In genomic region chr17:39486242-39486641, GRCh38 we compare ENCODE assay signal across 16 cellular contexts. TPM values are rescaled to one million over a fixed set of nuclear protein-coding genes. Genes with fewer than 3 reads are reported as not detected.
A peak's percentile ranks its signal among the peaks of the same experiment; 100 is the strongest.
DNase-seq lines count a peak whose midpoint lies in the region; ATAC-seq and TF ChIP-seq lines count a peak whose summit lies in the region.
"Had no signal": no experiment of that assay in that cellular context is flagged by ENCODE, and none has a peak within 500 bp of the region (broad histone marks: within the 10 kb centered on the region; RNA-seq: fewer than 3 reads in every experiment).

No MANE protein-coding gene starts in this region.

- intact Hi-C loops in upper lobe of right lung (cut with DNase I) = no loop called here
- intact Hi-C loops in activated CD4-positive, alpha-beta T cell treated with anti-CD3 and anti-CD28 coated beads, Interleukin-2, amount 10 ng/mL, durations not matched to agents 24 days and 14 days (cut with micrococcal nuclease) = no loop called here

- H3K4me1 Mint-ChIP-seq in activated naive CD8-positive, alpha-beta T cell treated with anti-CD3 and anti-CD28 coated beads, Interleukin-2, amount 50 U/mL, for 24 hours = peaks cover 14% of the 10 kb centered on the region
- peaks cover 15% of the 10 kb centered on the region for H3K4me1 Mint-ChIP-seq in activated naive CD8-positive, alpha-beta T cell treated with anti-CD3 and anti-CD28 coated beads for 36 hours
- H3K4me1 Mint-ChIP-seq in activated CD4-positive, alpha-beta T cell treated with anti-CD3 and anti-CD28 coated beads, Interleukin-2, amount 10 ng/mL, durations not matched to agents 24 days and 14 days = peaks cover 9% of the 10 kb centered on the region
- H3K4me1 Mint-ChIP-seq in stimulated activated effector memory CD8-positive, alpha-beta T cell treated with anti-CD3 and anti-CD28 coated beads, Interleukin-12 subunit alpha, Interleukin-12 subunit beta, amount 100 ng/mL, for 72 hours = no peaks in the 10 kb centered on the region
- H3K4me1 Mint-ChIP-seq: neural crest cell had no signal

- DNase-seq in activated naive CD8-positive, alpha-beta T cell treated with anti-CD3 and anti-CD28 coated beads, Interleukin-2, amount 50 U/mL, for 24 hours = no peak
- no peak for DNase-seq in activated naive CD8-positive, alpha-beta T cell treated with anti-CD3 and anti-CD28 coated beads for 36 hours
- DNase-seq in SJSA1 (ENCODE audit: low read depth in 1 of 2, low spot score in 2 of 2) (peak; percentile 48 to 52), fibroblast of pulmonary artery (ENCODE audit: low read depth) (peak; percentile 47), upper lobe of right lung (no peak)
- no peak for DNase-seq in activated CD4-positive, alpha-beta T cell treated with anti-CD3 and anti-CD28 coated beads, Interleukin-2, amount 10 ng/mL, durations not matched to agents 24 days and 14 days
- DNase-seq in stimulated activated effector memory CD8-positive, alpha-beta T cell treated with anti-CD3 and anti-CD28 coated beads, Interleukin-12 subunit alpha, Interleukin-12 subunit beta, amount 100 ng/mL, for 72 hours (ENCODE audit: low spot score in 2 of 2) = no peak
- DNase-seq: activated CD4-positive, CD25-positive, alpha-beta regulatory T cell; amygdala; DND-41; heart right ventricle; KG1; NCI-H1930; NCI-H82 had no signal

- TF ChIP-seq CTCF in fibroblast of pulmonary artery (IDR thresholded peaks at IDR 0.05; ENCODE audit: low read length, missing control alignments) (no peak), upper lobe of right lung (IDR thresholded peaks at IDR 0.05) (no peak)

- H3K27me3 ChIP-seq in SJSA1 (replicated peaks) = no peaks in the 10 kb centered on the region
- H3K27me3 ChIP-seq in upper lobe of right lung = no peaks in the 10 kb centered on the region
- H3K27me3 ChIP-seq: heart right ventricle had no signal

- H3K4me1 ChIP-seq in SJSA1 (replicated peaks) (peaks cover 17% of the 10 kb centered on the region), upper lobe of right lung (no peaks in the 10 kb centered on the region)
- H3K4me1 ChIP-seq: heart right ventricle had no signal

- H3K36me3 ChIP-seq in SJSA1 (peaks cover 36% of the 10 kb centered on the region), upper lobe of right lung (peaks cover 36% of the 10 kb centered on the region)

- H3K4me3 Mint-ChIP-seq in activated naive CD8-positive, alpha-beta T cell treated with anti-CD3 and anti-CD28 coated beads, Interleukin-2, amount 50 U/mL, for 24 hours = no peak overlapping the region
- no peak overlapping the region for H3K4me3 Mint-ChIP-seq in activated naive CD8-positive, alpha-beta T cell treated with anti-CD3 and anti-CD28 coated beads for 36 hours
- no peak overlapping the region for H3K4me3 Mint-ChIP-seq in activated CD4-positive, alpha-beta T cell treated with anti-CD3 and anti-CD28 coated beads, Interleukin-2, amount 10 ng/mL, durations not matched to agents 24 days and 14 days
- no peak overlapping the region for H3K4me3 Mint-ChIP-seq in stimulated activated effector memory CD8-positive, alpha-beta T cell treated with anti-CD3 and anti-CD28 coated beads, Interleukin-12 subunit alpha, Interleukin-12 subunit beta, amount 100 ng/mL, for 72 hours
- H3K4me3 Mint-ChIP-seq: neural crest cell had no signal

- H3K36me3 Mint-ChIP-seq in activated naive CD8-positive, alpha-beta T cell treated with anti-CD3 and anti-CD28 coated beads, Interleukin-2, amount 50 U/mL, for 24 hours (ENCODE audit: low read depth) = peaks cover 21% of the 10 kb centered on the region
- peaks cover 11% of the 10 kb centered on the region for H3K36me3 Mint-ChIP-seq in activated naive CD8-positive, alpha-beta T cell treated with anti-CD3 and anti-CD28 coated beads for 36 hours
- H3K36me3 Mint-ChIP-seq in activated CD4-positive, alpha-beta T cell treated with anti-CD3 and anti-CD28 coated beads, Interleukin-2, amount 10 ng/mL, durations not matched to agents 24 days and 14 days (ENCODE audit: low read depth) = peaks cover 20% of the 10 kb centered on the region
- H3K36me3 Mint-ChIP-seq in stimulated activated effector memory CD8-positive, alpha-beta T cell treated with anti-CD3 and anti-CD28 coated beads, Interleukin-12 subunit alpha, Interleukin-12 subunit beta, amount 100 ng/mL, for 72 hours = peaks cover 100% of the 10 kb centered on the region

- no peaks in the 10 kb centered on the region for H3K27me3 Mint-ChIP-seq in activated naive CD8-positive, alpha-beta T cell treated with anti-CD3 and anti-CD28 coated beads, Interleukin-2, amount 50 U/mL, for 24 hours
- H3K27me3 Mint-ChIP-seq in activated naive CD8-positive, alpha-beta T cell treated with anti-CD3 and anti-CD28 coated beads for 36 hours = no peaks in the 10 kb centered on the region
- H3K27me3 Mint-ChIP-seq in activated CD4-positive, alpha-beta T cell treated with anti-CD3 and anti-CD28 coated beads, Interleukin-2, amount 10 ng/mL, durations not matched to agents 24 days and 14 days = no peaks in the 10 kb centered on the region

- no peaks in the 10 kb centered on the region for H3K9me3 ChIP-seq in SJSA1 (replicated peaks)
- no peaks in the 10 kb centered on the region for H3K9me3 ChIP-seq in upper lobe of right lung
- H3K9me3 ChIP-seq: heart right ventricle had no signal

- peak overlapping the region; percentile 35 for H3K27ac Mint-ChIP-seq in activated naive CD8-positive, alpha-beta T cell treated with anti-CD3 and anti-CD28 coated beads, Interleukin-2, amount 50 U/mL, for 24 hours
- no peak overlapping the region for H3K27ac Mint-ChIP-seq in activated naive CD8-positive, alpha-beta T cell treated with anti-CD3 and anti-CD28 coated beads for 36 hours
- H3K27ac Mint-ChIP-seq in activated CD4-positive, alpha-beta T cell treated with anti-CD3 and anti-CD28 coated beads, Interleukin-2, amount 10 ng/mL, durations not matched to agents 24 days and 14 days = no peak overlapping the region
- no peak overlapping the region for H3K27ac Mint-ChIP-seq in stimulated activated effector memory CD8-positive, alpha-beta T cell treated with anti-CD3 and anti-CD28 coated beads, Interleukin-12 subunit alpha, Interleukin-12 subunit beta, amount 100 ng/mL, for 72 hours

- no peak for ATAC-seq in activated naive CD8-positive, alpha-beta T cell treated with anti-CD3 and anti-CD28 coated beads, Interleukin-2, amount 50 U/mL, for 24 hours
- ATAC-seq in upper lobe of right lung (peak; percentile 40), HG03354 (IDR thresholded peaks at IDR 0.05; ENCODE audit: poor library complexity, severe bottlenecking, unreplicated experiment) (no peak)
- no peak for ATAC-seq in stimulated activated effector memory CD8-positive, alpha-beta T cell treated with anti-CD3 and anti-CD28 coated beads, Interleukin-12 subunit alpha, Interleukin-12 subunit beta, amount 100 ng/mL, for 72 hours
- ATAC-seq: heart right ventricle had no signal

- H3K27ac ChIP-seq in SJSA1 (peak overlapping the region; percentile 46), upper lobe of right lung (no peak overlapping the region)
- H3K27ac ChIP-seq: heart right ventricle had no signal

- H3K4me3 ChIP-seq in SJSA1 = no peak overlapping the region
- H3K4me3 ChIP-seq in fibroblast of pulmonary artery (replicated peaks; ENCODE audit: low read depth, low read length) = no peak overlapping the region
- no peak overlapping the region for H3K4me3 ChIP-seq in upper lobe of right lung
- H3K4me3 ChIP-seq: heart right ventricle had no signal

- H3K9me3 Mint-ChIP-seq in activated naive CD8-positive, alpha-beta T cell treated with anti-CD3 and anti-CD28 coated beads, Interleukin-2, amount 50 U/mL, for 24 hours = no peaks in the 10 kb centered on the region
- no peaks in the 10 kb centered on the region for H3K9me3 Mint-ChIP-seq in activated naive CD8-positive, alpha-beta T cell treated with anti-CD3 and anti-CD28 coated beads for 36 hours
- no peaks in the 10 kb centered on the region for H3K9me3 Mint-ChIP-seq in activated CD4-positive, alpha-beta T cell treated with anti-CD3 and anti-CD28 coated beads, Interleukin-2, amount 10 ng/mL, durations not matched to agents 24 days and 14 days
- no peaks in the 10 kb centered on the region for H3K9me3 Mint-ChIP-seq in stimulated activated effector memory CD8-positive, alpha-beta T cell treated with anti-CD3 and anti-CD28 coated beads, Interleukin-12 subunit alpha, Interleukin-12 subunit beta, amount 100 ng/mL, for 72 hours
- H3K9me3 Mint-ChIP-seq: neural crest cell had no signal

RNA-seq across cellular contexts. Expression of gene CDK12, which starts 25.0 kb away (rescaled TPM):
- 10 to 100 TPM; 78.8 to 82.1 TPM for total RNA-seq in activated naive CD8-positive, alpha-beta T cell treated with anti-CD3 and anti-CD28 coated beads for 36 hours
- 22.8 and 33.6 TPM in 2 replicates for total RNA-seq in SJSA1 (2014; rRNA removed; shearing (Covaris generic))
- total RNA-seq in upper lobe of right lung = 53.6 TPM
- 89.1 and 90.4 TPM in 2 replicates for total RNA-seq in activated CD4-positive, alpha-beta T cell treated with anti-CD3 and anti-CD28 coated beads, Interleukin-2, amount 10 ng/mL, durations not matched to agents 24 days and 14 days

RNA-seq across cellular contexts. Expression of gene MED1, which starts 35.2 kb away (rescaled TPM):
- 10 to 100 TPM; 78.4 to 83.1 TPM for total RNA-seq in activated naive CD8-positive, alpha-beta T cell treated with anti-CD3 and anti-CD28 coated beads for 36 hours
- total RNA-seq in SJSA1 (2014; rRNA removed; shearing (Covaris generic)) = 12.5 and 15.4 TPM in 2 replicates
- 37.2 TPM for total RNA-seq in upper lobe of right lung
- total RNA-seq in activated CD4-positive, alpha-beta T cell treated with anti-CD3 and anti-CD28 coated beads, Interleukin-2, amount 10 ng/mL, durations not matched to agents 24 days and 14 days = 70.9 and 73.0 TPM in 2 replicates

Comparison
In these comparisons a context has a peak if more than half of its experiments do, and no peak if none do; other contexts are left out.
1. DNase-seq: peak in SJSA1 (2 of 2) and fibroblast of pulmonary artery (single experiment); none in activated naive CD8-positive, alpha-beta T cell treated with anti-CD3 and anti-CD28 coated beads, Interleukin-2, amount 50 U/mL, for 24 hours (single experiment), activated naive CD8-positive, alpha-beta T cell treated with anti-CD3 and anti-CD28 coated beads for 36 hours (single experiment), upper lobe of right lung (single experiment), activated CD4-positive, alpha-beta T cell treated with anti-CD3 and anti-CD28 coated beads, Interleukin-2, amount 10 ng/mL, durations not matched to agents 24 days and 14 days (single experiment) and stimulated activated effector memory CD8-positive, alpha-beta T cell treated with anti-CD3 and anti-CD28 coated beads, Interleukin-12 subunit alpha, Interleukin-12 subunit beta, amount 100 ng/mL, for 72 hours (0 of 2).